ENCODE assay signal across 14 cellular contexts in genomic region chr9:123069010-123069481, GRCh38. TPM values are rescaled to one million over a fixed set of nuclear protein-coding genes. Genes with fewer than 3 reads are reported as not detected.
DNase-seq lines count a peak whose midpoint lies in the region; ATAC-seq, FAIRE-seq and TF ChIP-seq lines count a peak whose summit lies in the region.
"Had no signal": no experiment of that assay in that cellular context is flagged by ENCODE, and none has a peak within 500 bp of the region (broad histone marks: within the 10 kb centered on the region; RNA-seq: fewer than 3 reads in every experiment).

No MANE protein-coding gene starts in this region.

- H3K23ac ChIP-seq in mesenchymal stem cell (ENCODE audit: low read length in 2 of 2), result no peak overlapping the region

- H3K9me3 ChIP-seq in mesenchymal stem cell (ENCODE audit: control insufficient read depth, low read length), result no peaks in the 10 kb centered on the region
- no peaks in the 10 kb centered on the region for H3K9me3 ChIP-seq in kidney (ENCODE audit: control insufficient read depth in 1 of 2, low read length in 2 of 2)

- CTCF ChIA-PET in AG04449 (lab: Yijun Ruan, JAX), result interaction anchor here (3.4 kb wide), 1 partner anchor 12 kb away, joined by 13 read pairs; no protein-coding TSS in a partner anchor

- H3K79me1 ChIP-seq in mesenchymal stem cell (replicated peaks; ENCODE audit: low read length, poor library complexity, severe bottlenecking), result peaks cover 8% of the 10 kb centered on the region

- H3K36me3 ChIP-seq in brain microvascular endothelial cell (replicated peaks), result no peaks in the 10 kb centered on the region
- peaks cover 2 to 70% of the 10 kb centered on the region in 2 experiments for H3K36me3 ChIP-seq in mesenchymal stem cell (ENCODE audit: control insufficient read depth in 1 of 2, insufficient read depth in 2 of 2, low read depth in 1 of 2, low read length in 2 of 2)
- peaks cover 19 to 43% of the 10 kb centered on the region in 2 donors for H3K36me3 ChIP-seq in kidney (ENCODE audit: control insufficient read depth in 1 of 2, insufficient read depth in 2 of 2, low read length in 2 of 2)

- DNase-seq in AG04449 (ENCODE audit: low read depth, low spot score) (peak; percentile 95), HFF-Myc (ENCODE audit: extremely low read depth, low read depth) (peak; percentile 70), brain microvascular endothelial cell (peak; percentile 78), mesenchymal stem cell (no peak), kidney (no peak), amygdala (lab: John Stamatoyannopoulos, UW) (no peak)
- DNase-seq in effector CD8-positive, alpha-beta T cell (lab: John Stamatoyannopoulos, UW), result no peak
- DNase-seq: anterior cingulate cortex, immature natural killer cell, natural killer cell had no signal

- H2BK15ac ChIP-seq in mesenchymal stem cell (ENCODE audit: low read depth, poor library complexity, severe bottlenecking), result no peak overlapping the region

- no peak overlapping the region for H2BK12ac ChIP-seq in mesenchymal stem cell (ENCODE audit: low read length in 2 of 2)

- in situ Hi-C loops in brain microvascular endothelial cell (cut with HindIII; ENCODE audit: low pct_ligation_motif_present, low sequenced_read_pairs), result no loop called here

- TF ChIP-seq CTCF in AG04449 (IDR thresholded peaks at IDR 0.05; ENCODE audit: insufficient read depth, low read length, missing control alignments) (no peak), HFF-Myc (IDR thresholded peaks at IDR 0.05; ENCODE audit: low read depth, low read length, missing control alignments) (no peak), brain microvascular endothelial cell (IDR thresholded peaks at IDR 0.05; ENCODE audit: low read depth, low read length, missing control alignments) (no peak), kidney (IDR thresholded peaks at IDR 0.05; ENCODE audit: borderline replicate concordance, extremely low read depth, insufficient read depth) (no peak)

- H3K27ac ChIP-seq in brain microvascular endothelial cell, result peak overlapping the region; percentile 67
- H3K27ac ChIP-seq in mesenchymal stem cell (ENCODE audit: low read length, poor library complexity, severe bottlenecking), result peak overlapping the region; percentile 50
- H3K27ac ChIP-seq in kidney (ENCODE audit: low read depth in 2 of 2, low read length in 2 of 2), result no peak overlapping the region
- H3K27ac ChIP-seq: C4-2B had no signal

- H4K91ac ChIP-seq in mesenchymal stem cell (ENCODE audit: low read length), result no peak overlapping the region

- POLR2A ChIA-PET in AG04449 (lab: Yijun Ruan, JAX), result interaction anchor here (0.6 to 1.3 kb wide), 3 partner anchors 21 to 1780 kb away, joined by 3 to 5 read pairs (median 3); no protein-coding TSS in a partner anchor

- H3K4me3 ChIP-seq in AG04449 (ENCODE audit: low read depth, low read length) (no peak overlapping the region), HFF-Myc (replicated peaks; ENCODE audit: low read depth, low read length) (no peak overlapping the region), brain microvascular endothelial cell (ENCODE audit: low read depth, low read length) (no peak overlapping the region), mesenchymal stem cell (ENCODE audit: insufficient read depth in 1 of 2, low read depth in 1 of 2, low read length in 2 of 2) (no peak overlapping the region), kidney (ENCODE audit: low read length in 2 of 2) (no peak overlapping the region)

- H3K4me2 ChIP-seq in mesenchymal stem cell (ENCODE audit: low read length, poor library complexity, severe bottlenecking), result no peak overlapping the region

- no peak overlapping the region for H2BK5ac ChIP-seq in mesenchymal stem cell (ENCODE audit: low read depth, low read length, poor library complexity, severe bottlenecking)

- no peak for FAIRE-seq in kidney (lab: Jason Lieb, UNC)

- WGBS in mesenchymal stem cell, result 91% methylated on average over 3 of the region's 3 CpGs

- intact Hi-C loops in kidney (cut with DNase I), result no loop called here

- H2BK120ac ChIP-seq in mesenchymal stem cell (ENCODE audit: low read depth, low read length), result no peak overlapping the region

- no peaks in the 10 kb centered on the region for H3K27me3 ChIP-seq in brain microvascular endothelial cell (replicated peaks)
- no peaks in the 10 kb centered on the region for H3K27me3 ChIP-seq in mesenchymal stem cell (ENCODE audit: control insufficient read depth in 1 of 2, insufficient read depth in 1 of 2, low read length in 2 of 2)

- no peak overlapping the region for H3K14ac ChIP-seq in mesenchymal stem cell (ENCODE audit: low read length in 2 of 2)

- H2AFZ ChIP-seq in mesenchymal stem cell (ENCODE audit: low read depth, low read length), result no peak overlapping the region

- H3K4me1 ChIP-seq in mesenchymal stem cell (ENCODE audit: control insufficient read depth, insufficient read depth, low read depth, low read length) (peaks cover 1% of the 10 kb centered on the region), kidney (ENCODE audit: control insufficient read depth in 1 of 2, insufficient read depth in 1 of 2, low read depth in 1 of 2, low read length in 2 of 2) (peaks cover 0 to 4% of the 10 kb centered on the region in 2 donors)

- no peak overlapping the region for H3K18ac ChIP-seq in mesenchymal stem cell (ENCODE audit: low read depth in 1 of 2, low read length in 2 of 2)

- no peak overlapping the region for H2AK5ac ChIP-seq in mesenchymal stem cell (ENCODE audit: low read length, severe bottlenecking)

- no peak overlapping the region for H3K4ac ChIP-seq in mesenchymal stem cell (ENCODE audit: low read depth in 1 of 2, low read length in 2 of 2)

- H4K8ac ChIP-seq in mesenchymal stem cell (ENCODE audit: low read length), result no peak overlapping the region

- no peak for ATAC-seq in GM18498 (IDR thresholded peaks at IDR 0.05; ENCODE audit: unreplicated experiment)
- ATAC-seq: natural killer cell had no signal

- peak overlapping the region; percentile 14 for H3K9ac ChIP-seq in mesenchymal stem cell (ENCODE audit: low read length)
- H3K9ac ChIP-seq in kidney (ENCODE audit: low read length in 2 of 2), result no peak overlapping the region

RNA-seq across cellular contexts. Expression of gene GPR21, which starts 35.6 kb away (rescaled TPM):
- not detected for polyA plus RNA-seq in mesenchymal stem cell (2013, experiment 1 of 2)
- polyA plus RNA-seq in mesenchymal stem cell (2013, experiment 2 of 2), result not detected
- 4.1 TPM for total RNA-seq in kidney
- 0.34 TPM for polyA plus RNA-seq in kidney (ENCODE audit: insufficient read depth, low read depth, low replicate concordance)
- total RNA-seq: G401 had no signal
- polyA plus RNA-seq: immature natural killer cell, urinary bladder had no signal

Comparison
In these comparisons a context has a peak if more than half of its experiments do, and no peak if none do; other contexts are left out.
1. DNase-seq: peak in AG04449 (single experiment), HFF-Myc (single experiment) and brain microvascular endothelial cell (single experiment); none in mesenchymal stem cell (single experiment), effector CD8-positive, alpha-beta T cell (single experiment), kidney (single experiment) and amygdala (0 of 56).
2. H3K27ac ChIP-seq: peak in brain microvascular endothelial cell (single experiment) and mesenchymal stem cell (single experiment); none in kidney (0 of 2).